Comparison of ENCODE assay signal across 8 cellular contexts in the genomic region with DNA sequence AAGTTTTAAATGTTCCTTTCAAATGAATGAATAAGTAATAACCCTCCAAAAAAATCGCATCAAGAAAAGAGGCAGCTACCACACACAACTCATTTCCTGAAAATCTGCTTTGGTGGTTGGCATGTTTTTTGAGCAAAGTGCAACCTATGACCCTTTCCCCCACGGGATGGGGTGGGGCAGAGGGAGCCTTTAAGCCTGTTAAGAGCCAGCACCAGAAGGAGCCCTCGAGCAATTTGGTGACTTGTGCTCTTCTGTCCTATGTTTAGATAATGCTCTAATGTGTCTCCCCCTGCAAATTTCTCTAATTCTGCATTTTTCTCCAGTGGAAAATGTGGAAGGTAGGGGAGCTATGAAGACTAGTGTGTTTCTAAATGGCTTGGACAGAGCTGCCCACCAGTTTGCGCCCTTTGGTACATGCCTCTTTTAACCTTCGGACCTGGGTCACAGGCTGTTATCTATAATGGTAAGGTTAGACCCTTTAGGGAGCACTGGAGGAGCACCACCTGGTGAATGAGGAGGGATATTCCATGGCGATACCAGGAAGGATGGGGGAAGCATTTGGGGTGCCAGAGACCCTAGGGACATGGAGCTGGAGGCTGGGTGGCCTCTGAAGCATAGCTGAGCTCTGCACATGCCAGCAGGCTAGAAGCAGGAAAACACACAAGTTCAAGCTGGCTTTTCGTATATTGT. TPM values are rescaled to one million over a fixed set of nuclear protein-coding genes. Genes with fewer than 3 reads are reported as not detected.
DNase-seq lines count a peak whose midpoint lies in the region; ATAC-seq and TF ChIP-seq lines count a peak whose summit lies in the region.

No MANE protein-coding gene starts in this region.

- DNase-seq in AML-193 (lab: John Stamatoyannopoulos, UW) (peak; percentile 82 to 85), KG1 (lab: John Stamatoyannopoulos, UW) (peak; percentile 50), vagina (ENCODE audit: extremely low spot score in 2 of 2) (no peak), sigmoid colon (no peak)
- DNase-seq in activated CD8-positive, alpha-beta memory T cell treated with anti-CD3 and anti-CD28 coated beads, Interleukin-2, amount 50 U/mL, for 4 hours = peak; percentile 45

- ATAC-seq in GM18520 (IDR thresholded peaks at IDR 0.05; ENCODE audit: unreplicated experiment) = no peak
- no peak for ATAC-seq in HG03571 (IDR thresholded peaks at IDR 0.05; ENCODE audit: unreplicated experiment)

- intact Hi-C loops in vagina (cut with DNase I) = no loop called here
- intact Hi-C loops in sigmoid colon (cut with DNase I) = loop anchor here (2.0 kb wide), 1 partner anchor 14 kb away; no protein-coding TSS in a partner anchor

- H3K27me3 ChIP-seq in iPS-20b (ENCODE audit: insufficient read depth, low read length) (peaks cover 34% of the 10 kb centered on the region), vagina (no peaks in the 10 kb centered on the region), sigmoid colon (peaks cover 0 to 11% (median 7%) of the 10 kb centered on the region in 3 donors)

- no peak for TF ChIP-seq POLR2A in vagina (IDR thresholded peaks at IDR 0.05)
- no peak for TF ChIP-seq POLR2A in sigmoid colon (IDR thresholded peaks at IDR 0.05)

- no peak overlapping the region for H3K27ac ChIP-seq in iPS-20b (ENCODE audit: low read length)
- peak overlapping the region; percentile 50 for H3K27ac ChIP-seq in vagina
- no peak overlapping the region for H3K27ac ChIP-seq in sigmoid colon

- H3K9me3 ChIP-seq in iPS-20b (ENCODE audit: insufficient read depth, low read depth, low read length) = no peaks in the 10 kb centered on the region
- no peaks in the 10 kb centered on the region for H3K9me3 ChIP-seq in vagina
- H3K9me3 ChIP-seq in sigmoid colon = no peaks in the 10 kb centered on the region

- H3K4me1 ChIP-seq in iPS-20b (ENCODE audit: insufficient read depth, low read length) (no peaks in the 10 kb centered on the region), vagina (peaks cover 30% of the 10 kb centered on the region), sigmoid colon (peaks cover 0 to 26% (median 19%) of the 10 kb centered on the region in 4 donors)

- H3K9ac ChIP-seq in iPS-20b (ENCODE audit: low read depth, low read length) = no peak overlapping the region

- peak overlapping the region; percentile 78; the same call in 1 of the 2 replicates for H3K4me3 ChIP-seq in iPS-20b (ENCODE audit: low read length)
- peak overlapping the region; percentile 57 to 59 for H3K4me3 ChIP-seq in vagina
- H3K4me3 ChIP-seq in sigmoid colon = peak overlapping the region in 1 of 4 donors; percentile 70

- peaks cover 23% of the 10 kb centered on the region for H3K36me3 ChIP-seq in iPS-20b (ENCODE audit: insufficient read depth, low read depth, low read length)
- H3K36me3 ChIP-seq in vagina = peaks cover 0 to 3% of the 10 kb centered on the region in 2 donors
- H3K36me3 ChIP-seq in sigmoid colon = peaks cover 0 to 37% (median 7%) of the 10 kb centered on the region in 4 donors

- WGBS in sigmoid colon, 2 donors = 36 to 41% methylated on average over 7 of the region's 7 CpGs

- TF ChIP-seq CTCF in vagina (IDR thresholded peaks at IDR 0.05) = no peak
- no peak for TF ChIP-seq CTCF in sigmoid colon (IDR thresholded peaks at IDR 0.05)

- no peak for TF ChIP-seq EP300 in sigmoid colon (IDR thresholded peaks at IDR 0.05)

RNA-seq across cellular contexts. Expression of a gene that starts 1.6 kb away (rescaled TPM):
- total RNA-seq in vagina (85.0 TPM), sigmoid colon (10 to 100 TPM; 21.0 to 24.6 (median 23.5) TPM)
- polyA plus RNA-seq in sigmoid colon = 100 to 1,000 TPM in 2 of 3 donors, 10 to 100 TPM in 1; 93.1 to 120 (median 107) TPM

RNA-seq across cellular contexts. Expression of a gene that starts 13.0 kb away (rescaled TPM):
- total RNA-seq in vagina (not detected), sigmoid colon (under 1 TPM in 3 of 4 donors, not detected in 1; under 0.01 to 0.27 (median under 0.01) TPM)
- under 1 TPM; under 0.01 to 0.07 (median under 0.01) TPM for polyA plus RNA-seq in sigmoid colon

RNA-seq across cellular contexts. Expression of a gene that starts 16.0 kb away (rescaled TPM):
- total RNA-seq in vagina (not detected), sigmoid colon (not detected)
- under 1 TPM in 1 of 3 donors, not detected in 2; 0.16 TPM for polyA plus RNA-seq in sigmoid colon

RNA-seq across cellular contexts. Expression of a gene that starts 21.0 kb away (rescaled TPM):
- total RNA-seq in vagina = 74.2 TPM
- 10 to 100 TPM; 44.1 to 63.9 (median 60.4) TPM for total RNA-seq in sigmoid colon
- 100 to 1,000 TPM in 1 of 3 donors, 10 to 100 TPM in 2; 79.9 to 262 (median 98.3) TPM for polyA plus RNA-seq in sigmoid colon

RNA-seq across cellular contexts. Expression of a gene that starts 51.1 kb away (rescaled TPM):
- total RNA-seq in vagina = 1.2 TPM
- 1 to 10 TPM in 3 of 4 donors, under 1 TPM in 1; 0.83 to 7.3 (median 3.7) TPM for total RNA-seq in sigmoid colon
- 10 to 100 TPM in 1 of 3 donors, 1 to 10 TPM in 2; 4.7 to 10.2 (median 7.6) TPM for polyA plus RNA-seq in sigmoid colon

Comparison
In these comparisons a context has a peak if more than half of its experiments do, and no peak if none do; other contexts are left out.
1. DNase-seq: peak in AML-193 (2 of 2), KG1 (single experiment) and activated CD8-positive, alpha-beta memory T cell treated with anti-CD3 and anti-CD28 coated beads, Interleukin-2, amount 50 U/mL, for 4 hours (single experiment); none in vagina (0 of 2) and sigmoid colon (single experiment).